In genomic region chr9:114281421-114282103, GRCh38 we compare ENCODE assay signal across 16 cellular contexts. TPM values are rescaled to one million over a fixed set of nuclear protein-coding genes. Genes with fewer than 3 reads are reported as not detected.
A peak's percentile ranks its signal among the peaks of the same experiment; 100 is the strongest.
DNase-seq lines count a peak whose midpoint lies in the region; ATAC-seq and TF ChIP-seq lines count a peak whose summit lies in the region.
"Had no signal": no experiment of that assay in that cellular context is flagged by ENCODE, and none has a peak within 500 bp of the region (broad histone marks: within the 10 kb centered on the region; RNA-seq: fewer than 3 reads in every experiment).

No MANE protein-coding gene starts in this region.

- H3K4me1 ChIP-seq in SK-N-SH (ENCODE audit: control insufficient read depth in 1 of 2, insufficient read depth in 2 of 2, low read depth in 1 of 2, low read length in 1 of 2), result peaks cover 19 to 43% of the 10 kb centered on the region in 2 experiments
- peaks cover 13% of the 10 kb centered on the region for H3K4me1 ChIP-seq in psoas muscle
- H3K4me1 ChIP-seq: Peyer's patch had no signal

- DNase-seq in GM04504 (ENCODE audit: low read depth), result peak; percentile 59
- DNase-seq in SK-N-SH, result peak; percentile 85
- DNase-seq in Right ventricle myocardium superior, result peak; percentile 75
- DNase-seq in psoas muscle, result peak; percentile 33 to 66
- DNase-seq in NCI-H2081 (lab: John Stamatoyannopoulos, UW), result no peak
- DNase-seq in NCI-H1436 treated with DMSO at 0.1 percent for 48 hours (lab: John Stamatoyannopoulos, UW), result no peak
- DNase-seq: activated T-cell treated with anti-CD3 and anti-CD28 coated beads, Interleukin-2, amount 50 U/mL, for 48 hours; DMS153; NCI-H2029 had no signal

- intact Hi-C loops in Right ventricle myocardium superior (cut with DNase I), result no loop called here
- intact Hi-C loops in psoas muscle (cut with DNase I), result no loop called here

- no peak overlapping the region for H2AFZ ChIP-seq in SK-N-SH (ENCODE audit: low read depth)

- peak in 1 of 2 experiments; percentile 59; a peak in 2 of 4 replicates for TF ChIP-seq EP300 in SK-N-SH (IDR thresholded peaks at IDR 0.05; ENCODE audit: borderline replicate concordance in 1 of 2, low read depth in 1 of 2, low read length in 1 of 2)

- H3K9ac ChIP-seq in SK-N-SH, result no peak overlapping the region

- ATAC-seq in Right ventricle myocardium superior (ENCODE audit: poor library complexity) (peak; percentile 81), psoas muscle (no peak), GM19452 (IDR thresholded peaks at IDR 0.05; ENCODE audit: unreplicated experiment) (no peak), GM21825 (IDR thresholded peaks at IDR 0.05; ENCODE audit: unreplicated experiment) (no peak)

- H3K79me2 ChIP-seq in SK-N-SH (ENCODE audit: insufficient read depth), result no peaks in the 10 kb centered on the region

- peaks cover 7% of the 10 kb centered on the region for H3F3A ChIP-seq in SK-N-SH (replicated peaks; ENCODE audit: insufficient read depth)

- no peaks in the 10 kb centered on the region for H4K20me1 ChIP-seq in SK-N-SH (ENCODE audit: insufficient read depth)

- H3K9me3 ChIP-seq in SK-N-SH (no peaks in the 10 kb centered on the region), psoas muscle (no peaks in the 10 kb centered on the region)
- H3K9me3 ChIP-seq: esophagus muscularis mucosa, Peyer's patch, tibial nerve had no signal

- POLR2A ChIA-PET in SK-N-SH (lab: Yijun Ruan, JAX), result no interaction called here

- no peaks in the 10 kb centered on the region for H3K27me3 ChIP-seq in SK-N-SH (ENCODE audit: insufficient read depth)
- H3K27me3 ChIP-seq in psoas muscle (ENCODE audit: insufficient read depth in 3 of 3, low read length in 2 of 3), result no peaks in the 10 kb centered on the region
- H3K27me3 ChIP-seq: esophagus muscularis mucosa, Peyer's patch, tibial nerve had no signal

- TF ChIP-seq CTCF in SK-N-SH (IDR thresholded peaks at IDR 0.05), result no peak
- TF ChIP-seq CTCF in psoas muscle (IDR thresholded peaks at IDR 0.05), result no peak

- no peak overlapping the region for H3K4me3 ChIP-seq in SK-N-SH (ENCODE audit: low read depth in 2 of 2, low read length in 1 of 2)
- no peak overlapping the region for H3K4me3 ChIP-seq in psoas muscle
- H3K4me3 ChIP-seq: esophagus muscularis mucosa, Peyer's patch, tibial nerve had no signal

- no peak for TF ChIP-seq RAD21 in SK-N-SH (IDR thresholded peaks at IDR 0.05; ENCODE audit: low read length)

- 57% methylated on average over 6 of the region's 13 CpGs for WGBS in SK-N-SH (ENCODE audit: low lambda C conversion rate)
- WGBS in psoas muscle, 3 donors, result 65 to 71% (median 70%) methylated on average over 13 of the region's 13 CpGs

- CTCF ChIA-PET in SK-N-SH (lab: Yijun Ruan, JAX), result interaction anchor here (0.7 to 4.5 kb wide), 8 partner anchors 9 to 174 kb away, joined by 3 to 33 read pairs (median 8); partner anchors contain the start of gene COL27A1

- H3K27ac ChIP-seq in SK-N-SH (ENCODE audit: low read depth in 2 of 2, low read length in 1 of 2) (peak overlapping the region in 1 of 2 experiments; percentile 31; a peak in 1 of 4 replicates), psoas muscle (no peak overlapping the region)
- H3K27ac ChIP-seq: esophagus muscularis mucosa had no signal

- H3K4me2 ChIP-seq in SK-N-SH, result no peak overlapping the region

- peaks cover 0 to 4% of the 10 kb centered on the region in 2 experiments for H3K36me3 ChIP-seq in SK-N-SH (replicated peaks in 1 of 2; ENCODE audit: control insufficient read depth in 1 of 2, insufficient read depth in 2 of 2, low read length in 1 of 2)
- peaks cover 0 to 6% of the 10 kb centered on the region in 2 donors for H3K36me3 ChIP-seq in psoas muscle (ENCODE audit: insufficient read depth in 1 of 2, low read depth in 1 of 2)
- H3K36me3 ChIP-seq: Peyer's patch had no signal

- no peaks in the 10 kb centered on the region for H3K9me2 ChIP-seq in SK-N-SH

TF ChIP-seq in SK-N-SH, 30 proteins besides CTCF, POLR2A, EP300 and RAD21:
- TF ChIP-seq NFIC (IDR thresholded peaks at IDR 0.05; ENCODE audit: borderline replicate concordance), result peak; percentile 77
- TF ChIP-seq SIN3A (IDR thresholded peaks at IDR 0.05; ENCODE audit: borderline replicate concordance, low read depth, low read length), result no peak
- peak; percentile 80 for TF ChIP-seq TCF12 (IDR thresholded peaks at IDR 0.05)
- peak; percentile 68 for TF ChIP-seq RCOR1 (IDR thresholded peaks at IDR 0.05; ENCODE audit: low read length)
- TF ChIP-seq REST (IDR thresholded peaks at IDR 0.05; ENCODE audit: low read depth, low read length), result no peak
- no peak for TF ChIP-seq TAF1 (IDR thresholded peaks at IDR 0.05; ENCODE audit: borderline replicate concordance, low read depth, low read length)
- 0 out of 2 replicates have a peak, but pooled peaks have one; percentile 13 for TF ChIP-seq JUND (IDR thresholded peaks at IDR 0.05)
- peak; percentile 37; the same call in 1 of the 2 replicates for TF ChIP-seq MXI1 (IDR thresholded peaks at IDR 0.05; ENCODE audit: low read depth, low read length)
- TF ChIP-seq POLR2AphosphoS5 (IDR thresholded peaks at IDR 0.05; ENCODE audit: low read depth, low read length), result no peak
- TF ChIP-seq RXRA (IDR thresholded peaks at IDR 0.05; ENCODE audit: borderline replicate concordance, low read depth), result no peak
- TF ChIP-seq PBX3 (IDR thresholded peaks at IDR 0.05), result peak; percentile 71
- TF ChIP-seq FOXJ3 (CRISPR knock-in tag; IDR thresholded peaks at IDR 0.05), result peak; percentile 56; the same call in 1 of the 2 replicates
- no peak for TF ChIP-seq RFX5 (IDR thresholded peaks at IDR 0.05; ENCODE audit: low read length)
- peak; percentile 57 for TF ChIP-seq GATA2 (CRISPR knock-in tag; IDR thresholded peaks at IDR 0.05)
- no peak for TF ChIP-seq NRF1 (IDR thresholded peaks at IDR 0.05; ENCODE audit: low read depth, low read length)
- TF ChIP-seq ZBTB33 (IDR thresholded peaks at IDR 0.05; ENCODE audit: borderline replicate concordance, low read depth), result no peak

RNA-seq across cellular contexts. Expression of gene ORM1, which starts 41.3 kb away (rescaled TPM):
- polyA plus RNA-seq in SK-N-SH (2012; rRNA removed) (not detected in 2 replicates), psoas muscle (under 1 TPM in 2 of 3 donors, not detected in 1; 0.21 to 0.63 TPM)
- not detected in 2 replicates for polyA plus RNA-seq in SK-N-SH (2012; cell fraction: cytosol; rRNA removed)
- not detected in 2 replicates for polyA plus RNA-seq in SK-N-SH (2012; cell fraction: nucleus; rRNA removed)
- total RNA-seq in Right ventricle myocardium superior (1.2 TPM), psoas muscle (1 to 10 TPM in 2 of 4 donors, not detected in 2; 1.8 to 2.8 TPM)
- total RNA-seq: lower leg skin, Peyer's patch, pulmonary artery endothelial cell, tibial nerve had no signal

RNA-seq across cellular contexts. Expression of gene ORM2, which starts 48.1 kb away (rescaled TPM):
- not detected in 2 replicates for polyA plus RNA-seq in SK-N-SH (2012; rRNA removed)
- polyA plus RNA-seq in SK-N-SH (2012; cell fraction: cytosol; rRNA removed), result not detected in 2 replicates
- polyA plus RNA-seq in SK-N-SH (2012; cell fraction: nucleus; rRNA removed), result not detected in 2 replicates
- total RNA-seq in Right ventricle myocardium superior, result not detected
- total RNA-seq in psoas muscle, result not detected
- under 1 TPM in 1 of 3 donors, not detected in 2; 0.68 TPM for polyA plus RNA-seq in psoas muscle
- total RNA-seq: esophagus muscularis mucosa, lower leg skin, Peyer's patch, pulmonary artery endothelial cell, tibial nerve had no signal

Comparison
In these comparisons a context has a peak if more than half of its experiments do, and no peak if none do; other contexts are left out.
1. DNase-seq: peak in GM04504 (single experiment), SK-N-SH (single experiment), Right ventricle myocardium superior (single experiment) and psoas muscle (2 of 2); none in NCI-H2081 (0 of 2) and NCI-H1436 treated with DMSO at 0.1 percent for 48 hours (single experiment).